ENCODE assay signal across 8 cellular contexts in genomic region chr10:114821293-114821914, GRCh38. TPM values are rescaled to one million over a fixed set of nuclear protein-coding genes. Genes with fewer than 3 reads are reported as not detected.
DNase-seq lines count a peak whose midpoint lies in the region; ATAC-seq and TF ChIP-seq lines count a peak whose summit lies in the region.

TSS of gene FHIP2A (plus strand) at chr10:114821780. CDS start at chr10:114822079, 299 bp downstream.

- H3K27me3 ChIP-seq in BJ (ENCODE audit: control insufficient read depth, insufficient read depth, low read length) = no peaks in the 10 kb centered on the region
- no peaks in the 10 kb centered on the region for H3K27me3 ChIP-seq in effector memory CD4-positive, alpha-beta T cell (replicated peaks; ENCODE audit: control insufficient read depth, insufficient read depth, low read length, poor library complexity, severe bottlenecking)
- no peaks in the 10 kb centered on the region for H3K27me3 ChIP-seq in mesenchymal stem cell (ENCODE audit: control insufficient read depth in 1 of 2, insufficient read depth in 1 of 2, low read length in 2 of 2)

- POLR2A ChIA-PET in BJ (lab: Charles Lee) = interaction anchor here (1.0 kb wide), 1 partner anchor 10 kb away, joined by 3 read pairs; no protein-coding TSS in a partner anchor

- peak within 1 kb of the TSS; percentile 98 for H3K9ac ChIP-seq in mesenchymal stem cell (ENCODE audit: low read length)

- H2BK5ac ChIP-seq in mesenchymal stem cell (ENCODE audit: low read depth, low read length, poor library complexity, severe bottlenecking) = peak within 1 kb of the TSS; percentile 95

- H2AK5ac ChIP-seq in mesenchymal stem cell (ENCODE audit: low read length, severe bottlenecking) = no peak within 1 kb of the TSS

- WGBS in mesenchymal stem cell = 4% methylated on average over 51 of the region's 59 CpGs

- H3K9me3 ChIP-seq in effector memory CD4-positive, alpha-beta T cell (ENCODE audit: control insufficient read depth, low read length) = no peaks in the 10 kb centered on the region
- no peaks in the 10 kb centered on the region for H3K9me3 ChIP-seq in mesenchymal stem cell (ENCODE audit: control insufficient read depth, low read length)

- H3K79me1 ChIP-seq in mesenchymal stem cell (replicated peaks; ENCODE audit: low read length, poor library complexity, severe bottlenecking) = no peaks in the 10 kb centered on the region

- H2AFZ ChIP-seq in mesenchymal stem cell (ENCODE audit: low read depth, low read length) = peak within 1 kb of the TSS; percentile 95

- peak within 1 kb of the TSS; percentile 95 for H4K91ac ChIP-seq in mesenchymal stem cell (ENCODE audit: low read length)

- peak within 1 kb of the TSS; percentile 47 for H3K4me2 ChIP-seq in mesenchymal stem cell (ENCODE audit: low read length, poor library complexity, severe bottlenecking)

- peak within 1 kb of the TSS; percentile 97 for H2BK120ac ChIP-seq in mesenchymal stem cell (ENCODE audit: low read depth, low read length)

- H3K14ac ChIP-seq in mesenchymal stem cell (ENCODE audit: low read length in 2 of 2) = peak within 1 kb of the TSS; percentile 57 to 97

- H3K27ac ChIP-seq in effector memory CD4-positive, alpha-beta T cell (ENCODE audit: insufficient read depth, low read length, poor library complexity, severe bottlenecking) = peak within 1 kb of the TSS; percentile 87
- H3K27ac ChIP-seq in mesenchymal stem cell (ENCODE audit: low read length, poor library complexity, severe bottlenecking) = peak within 1 kb of the TSS; percentile 79

- ATAC-seq in GM18909 (IDR thresholded peaks at IDR 0.05; ENCODE audit: poor library complexity, unreplicated experiment) (peak; percentile 81), HG03159 (IDR thresholded peaks at IDR 0.05; ENCODE audit: unreplicated experiment) (peak; percentile 75)

- H2BK12ac ChIP-seq in mesenchymal stem cell (ENCODE audit: low read length in 2 of 2) = peak within 1 kb of the TSS in 1 of 2 experiments; percentile 86

- CTCF ChIA-PET in BJ (lab: Yijun Ruan, JAX) = interaction anchor here (0.6 to 2.7 kb wide), 31 partner anchors 8 to 517 kb away, joined by 3 to 16 read pairs (median 4); no protein-coding TSS in a partner anchor

- H3K4me1 ChIP-seq in effector memory CD4-positive, alpha-beta T cell (ENCODE audit: control insufficient read depth, insufficient read depth, low read length, poor library complexity, severe bottlenecking) = no peaks in the 10 kb centered on the region
- H3K4me1 ChIP-seq in mesenchymal stem cell (ENCODE audit: control insufficient read depth, insufficient read depth, low read depth, low read length) = peaks cover 5% of the 10 kb centered on the region

- H3K36me3 ChIP-seq in BJ (ENCODE audit: control insufficient read depth, insufficient read depth, low read length) (no peaks in the 10 kb centered on the region), mesenchymal stem cell (ENCODE audit: control insufficient read depth in 1 of 2, insufficient read depth in 2 of 2, low read depth in 1 of 2, low read length in 2 of 2) (no peaks in the 10 kb centered on the region)
- H3K36me3 ChIP-seq in effector memory CD4-positive, alpha-beta T cell (ENCODE audit: control insufficient read depth, insufficient read depth, low read length) = no peaks in the 10 kb centered on the region

- peak within 1 kb of the TSS; percentile 60 to 89 for H3K23ac ChIP-seq in mesenchymal stem cell (ENCODE audit: low read length in 2 of 2)

- H2BK15ac ChIP-seq in mesenchymal stem cell (ENCODE audit: low read depth, poor library complexity, severe bottlenecking) = peak within 1 kb of the TSS; percentile 90

- H3K4ac ChIP-seq in mesenchymal stem cell (ENCODE audit: low read depth in 1 of 2, low read length in 2 of 2) = peak within 1 kb of the TSS; percentile 99

- TF ChIP-seq CTCF in BJ (IDR thresholded peaks at IDR 0.05; ENCODE audit: insufficient read depth, low read depth, low read length) = peak; percentile 32; the same call in 1 of the 2 replicates

- DNase-seq in BJ (ENCODE audit: low read depth) = no peak
- peak; percentile 74 for DNase-seq in NCI-H748 (lab: John Stamatoyannopoulos, UW; ENCODE audit: unreplicated experiment)
- DNase-seq in activated CD8-positive, alpha-beta memory T cell treated with anti-CD3 and anti-CD28 coated beads for 24 hours = peak; percentile 95
- DNase-seq in effector memory CD4-positive, alpha-beta T cell = peak; percentile 67 to 74 (median 70)
- peak; percentile 76 for DNase-seq in mesenchymal stem cell
- peak; percentile 62 for DNase-seq in stimulated activated CD8-positive, alpha-beta memory T cell treated with anti-CD3 and anti-CD28 coated beads, Interleukin-15, amount 100 ng/mL, for 1 hour (ENCODE audit: low read depth)

- H3K18ac ChIP-seq in mesenchymal stem cell (ENCODE audit: low read depth in 1 of 2, low read length in 2 of 2) = peak within 1 kb of the TSS; percentile 100

- H3K4me3 ChIP-seq in BJ (ENCODE audit: low read depth, low read length) = peak within 1 kb of the TSS; percentile 86
- peak within 1 kb of the TSS; percentile 70 for H3K4me3 ChIP-seq in effector memory CD4-positive, alpha-beta T cell (ENCODE audit: insufficient read depth, low read depth, low read length, poor library complexity, severe bottlenecking)
- H3K4me3 ChIP-seq in mesenchymal stem cell (ENCODE audit: insufficient read depth in 1 of 2, low read depth in 1 of 2, low read length in 2 of 2) = peak within 1 kb of the TSS; percentile 85 to 95

- H4K8ac ChIP-seq in mesenchymal stem cell (ENCODE audit: low read length) = peak within 1 kb of the TSS; percentile 95

RNA-seq across cellular contexts. Expression of gene FHIP2A, which starts in this region (rescaled TPM):
- polyA plus RNA-seq in BJ (2011; rRNA removed) = 13.4 and 22.2 TPM in 2 replicates
- polyA minus RNA-seq in BJ (2011; rRNA and poly(A)+ RNA removed) = 35.5 TPM in 2 replicates
- polyA plus RNA-seq in mesenchymal stem cell (2013, experiment 1 of 2) = 15.5 TPM
- polyA plus RNA-seq in mesenchymal stem cell (2013, experiment 2 of 2) = 15.3 TPM
